ENCODE assay signal across 20 cellular contexts in genomic region chr20:48815537-48815936, GRCh38. TPM values are rescaled to one million over a fixed set of nuclear protein-coding genes. Genes with fewer than 3 reads are reported as not detected.
A peak's percentile ranks its signal among the peaks of the same experiment; 100 is the strongest.
DNase-seq lines count a peak whose midpoint lies in the region; TF ChIP-seq lines count a peak whose summit lies in the region.
"Had no signal": no experiment of that assay in that cellular context is flagged by ENCODE, and none has a peak within 500 bp of the region (broad histone marks: within the 10 kb centered on the region; RNA-seq: fewer than 3 reads in every experiment).

No MANE protein-coding gene starts in this region.

- no peaks in the 10 kb centered on the region for H4K20me1 ChIP-seq in BLaER1

- H3K27me3 ChIP-seq in BLaER1: no peaks in the 10 kb centered on the region
- no peaks in the 10 kb centered on the region for H3K27me3 ChIP-seq in effector memory CD4-positive, alpha-beta T cell (replicated peaks; ENCODE audit: control insufficient read depth, insufficient read depth, low read length, poor library complexity, severe bottlenecking)
- H3K27me3 ChIP-seq in trophoblast cell (ENCODE audit: insufficient read depth, low read length): no peaks in the 10 kb centered on the region
- H3K27me3 ChIP-seq: colonic mucosa, MG63 had no signal

- H2BK120ac ChIP-seq in trophoblast cell (ENCODE audit: insufficient read depth, low read length, poor library complexity): no peak overlapping the region

- H4K12ac ChIP-seq in trophoblast cell (ENCODE audit: low read depth, low read length): no peak overlapping the region

- H4K8ac ChIP-seq in trophoblast cell (ENCODE audit: low read depth, low read length): no peak overlapping the region

- H3K18ac ChIP-seq in trophoblast cell (ENCODE audit: low read length): no peak overlapping the region

- TF ChIP-seq CTCF in GM13976 (IDR thresholded peaks at IDR 0.05; ENCODE audit: borderline replicate concordance, control extremely low read depth, extremely low read depth, insufficient read depth, missing control alignments): no peak

- no peaks in the 10 kb centered on the region for H3K79me2 ChIP-seq in trophoblast cell (ENCODE audit: control insufficient read depth, insufficient read depth, low read length, poor library complexity)

- no peaks in the 10 kb centered on the region for H3K36me3 ChIP-seq in BLaER1
- H3K36me3 ChIP-seq in SK-N-MC (ENCODE audit: insufficient read depth, low read length): peaks cover 28% of the 10 kb centered on the region
- H3K36me3 ChIP-seq in effector memory CD4-positive, alpha-beta T cell (ENCODE audit: control insufficient read depth, insufficient read depth, low read length): no peaks in the 10 kb centered on the region
- peaks cover 0 to 1% of the 10 kb centered on the region in 2 experiments for H3K36me3 ChIP-seq in trophoblast cell (ENCODE audit: control insufficient read depth in 1 of 2, insufficient read depth in 2 of 2, low read length in 2 of 2)
- H3K36me3 ChIP-seq: colonic mucosa, MG63 had no signal

- in situ Hi-C loops in GM13976 (cut with MboI; ENCODE audit: low sequenced_read_pairs, unreplicated experiment): no loop called here

- H3K4me2 ChIP-seq in BLaER1 (peak overlapping the region; percentile 18; the same call in 1 of the 2 replicates), trophoblast cell (ENCODE audit: low read length) (no peak overlapping the region)

- H3K4me1 ChIP-seq in BLaER1 (peaks cover 46% of the 10 kb centered on the region), trophoblast cell (ENCODE audit: control insufficient read depth in 1 of 2, insufficient read depth in 2 of 2, low read length in 2 of 2) (peaks cover 0 to 2% of the 10 kb centered on the region in 2 experiments)
- H3K4me1 ChIP-seq in effector memory CD4-positive, alpha-beta T cell (ENCODE audit: control insufficient read depth, insufficient read depth, low read length, poor library complexity, severe bottlenecking): peaks cover 78% of the 10 kb centered on the region
- H3K4me1 ChIP-seq: colonic mucosa had no signal

- no peak overlapping the region for H3K4ac ChIP-seq in trophoblast cell (ENCODE audit: low read depth, low read length)

- H3K27ac ChIP-seq in BLaER1: no peak overlapping the region
- H3K27ac ChIP-seq in SK-N-MC: peak overlapping the region; percentile 16; the same call in 1 of the 2 replicates
- peak overlapping the region; percentile 68 for H3K27ac ChIP-seq in effector memory CD4-positive, alpha-beta T cell (ENCODE audit: insufficient read depth, low read length, poor library complexity, severe bottlenecking)
- H3K27ac ChIP-seq in trophoblast cell (ENCODE audit: low read depth, low read length): no peak overlapping the region
- H3K27ac ChIP-seq: 22Rv1, colonic mucosa had no signal

- WGBS in trophoblast cell (ENCODE audit: extremely low coverage, insufficient coverage, insufficient read length): no CpG with 5 or more reads among the region's 12 CpGs

- H2BK12ac ChIP-seq in trophoblast cell (ENCODE audit: low read length): no peak overlapping the region

- H3K9me3 ChIP-seq in BLaER1 (no peaks in the 10 kb centered on the region), SK-N-MC (ENCODE audit: low read depth, low read length) (no peaks in the 10 kb centered on the region), trophoblast cell (ENCODE audit: insufficient read depth, low read depth, low read length) (peaks cover 2% of the 10 kb centered on the region)
- H3K9me3 ChIP-seq in effector memory CD4-positive, alpha-beta T cell (ENCODE audit: control insufficient read depth, low read length): no peaks in the 10 kb centered on the region
- H3K9me3 ChIP-seq: colonic mucosa had no signal

- H3K14ac ChIP-seq in trophoblast cell (ENCODE audit: low read length): no peak overlapping the region

- DNase-seq in DMS 273 (lab: John Stamatoyannopoulos, UW; ENCODE audit: unreplicated experiment): peak; percentile 46
- no peak for DNase-seq in DMS 273 treated with DMSO at 0.1 percent for 48 hours (lab: John Stamatoyannopoulos, UW)
- DNase-seq in SK-N-MC (ENCODE audit: low read depth, low spot score): no peak
- DNase-seq in effector memory CD4-positive, alpha-beta T cell: no peak
- DNase-seq in HUDEP-2 (lab: John Stamatoyannopoulos, UW; ENCODE audit: unreplicated experiment in 76 of 76): no peak
- DNase-seq in GM13976 (ENCODE audit: low spot score): no peak
- DNase-seq in trophoblast cell: no peak
- DNase-seq: activated effector memory CD4-positive, alpha-beta T cell treated with Interleukin-2 at 50 U/mL for 16 hours; amniotic stem cell; colonic mucosa; COR-L47; DMS79 treated with DMSO at 0.1 percent for 48 hours; KBM-7; MG63; NCI-H2029 treated with DMSO at 0.1 percent for 48 hours; NCI-H345; stimulated activated CD8-positive, alpha-beta memory T cell treated with anti-CD3 and anti-CD28 coated beads, Interleukin-4, amount 100 ng/mL, for 48 hours; T-helper 1 cell had no signal

- H2AK5ac ChIP-seq in trophoblast cell (ENCODE audit: low read length): no peak overlapping the region

- no peaks in the 10 kb centered on the region for H3K79me1 ChIP-seq in trophoblast cell (ENCODE audit: low read length)

- H2BK5ac ChIP-seq in trophoblast cell (ENCODE audit: low read depth, low read length, poor library complexity): no peak overlapping the region

- H3K23ac ChIP-seq in trophoblast cell (ENCODE audit: low read length): no peak overlapping the region

- no peak overlapping the region for H3K9ac ChIP-seq in BLaER1
- H3K9ac ChIP-seq in SK-N-MC (ENCODE audit: insufficient read length): no peak overlapping the region
- no peak overlapping the region for H3K9ac ChIP-seq in trophoblast cell (ENCODE audit: low read length)

- H3K4me3 ChIP-seq in BLaER1: no peak overlapping the region
- H3K4me3 ChIP-seq in SK-N-MC: no peak overlapping the region
- no peak overlapping the region for H3K4me3 ChIP-seq in effector memory CD4-positive, alpha-beta T cell (ENCODE audit: insufficient read depth, low read depth, low read length, poor library complexity, severe bottlenecking)
- H3K4me3 ChIP-seq in trophoblast cell (ENCODE audit: low read depth, low read length): no peak overlapping the region
- H3K4me3 ChIP-seq: colonic mucosa, MG63 had no signal

- H4K91ac ChIP-seq in trophoblast cell (ENCODE audit: low read depth, low read length): no peak overlapping the region

- no peak overlapping the region for H2AFZ ChIP-seq in trophoblast cell (ENCODE audit: insufficient read depth, low read length, poor library complexity)

RNA-seq across cellular contexts. Expression of gene PREX1, which starts 12.3 kb away (rescaled TPM):
- 9.3 and 10.5 TPM in 2 replicates for polyA plus RNA-seq in trophoblast cell (2013)

Comparison
In these comparisons a context has a peak if more than half of its experiments do, and no peak if none do; other contexts are left out.
1. H3K27ac ChIP-seq: peak in SK-N-MC (single experiment) and effector memory CD4-positive, alpha-beta T cell (single experiment); none in BLaER1 (single experiment) and trophoblast cell (single experiment).